In genomic region chr7:143934526-143935340, GRCh38 we compare ENCODE assay signal across 23 cellular contexts. TPM values are rescaled to one million over a fixed set of nuclear protein-coding genes. Genes with fewer than 3 reads are reported as not detected.
DNase-seq lines count a peak whose midpoint lies in the region; ATAC-seq and TF ChIP-seq lines count a peak whose summit lies in the region.
"Had no signal": no experiment of that assay in that cellular context is flagged by ENCODE, and none has a peak within 500 bp of the region (broad histone marks: within the 10 kb centered on the region; RNA-seq: fewer than 3 reads in every experiment).

OR2F2 (plus strand) TSS chr7:143935233; CDS start chr7:143935233, 0 bp downstream.

- H3K79me2 ChIP-seq in fibroblast of lung (ENCODE audit: control insufficient read depth, insufficient read depth, low read length): no peaks in the 10 kb centered on the region

- peaks cover 14% of the 10 kb centered on the region for H3K4me1 Mint-ChIP-seq in Caco-2 (ENCODE audit: low read depth, unreplicated experiment)

- H2AFZ ChIP-seq in fibroblast of lung (ENCODE audit: low read length): no peak within 1 kb of the TSS

- TF ChIP-seq CTCF in Caco-2 (IDR thresholded peaks at IDR 0.05; ENCODE audit: insufficient read depth in 1 of 2, low read depth in 1 of 2, low read length in 1 of 2, severe bottlenecking in 1 of 2, unreplicated experiment in 1 of 2) (no peak), fibroblast of lung (conservative IDR thresholded peaks at IDR 0.05 in 1 of 2, IDR thresholded peaks at IDR 0.05 in 1 of 2; ENCODE audit: low read depth in 1 of 2, low read length in 2 of 2) (no peak), retinal pigment epithelial cell (conservative IDR thresholded peaks at IDR 0.05; ENCODE audit: low read depth, low read length) (no peak)

- no peaks in the 10 kb centered on the region for H3K9me3 ChIP-seq in Caco-2
- no peaks in the 10 kb centered on the region for H3K9me3 ChIP-seq in fibroblast of lung (ENCODE audit: control insufficient read depth, insufficient read depth, low read depth, low read length)
- H3K9me3 ChIP-seq: ovary, suprapubic skin had no signal

- intact Hi-C loops in Caco-2 (cut with micrococcal nuclease; ENCODE audit: unreplicated experiment): no loop called here

- DNase-seq in Caco-2 (peak in 1 of 2 experiments; percentile 8), fibroblast of lung (ENCODE audit: low read depth in 2 of 2) (peak; percentile 64 to 67), retinal pigment epithelial cell (ENCODE audit: low read depth) (peak; percentile 37), DMS153 (lab: John Stamatoyannopoulos, UW) (no peak)
- DNase-seq: activated CD4-positive, alpha-beta memory T cell treated with anti-CD3 and anti-CD28 coated beads for 36 hours; activated T-cell treated with anti-CD3 and anti-CD28 coated beads, Interleukin-2, amount 50 U/mL, for 1 hour; CD4-positive, alpha-beta T cell; DMS79 treated with DMSO at 0.1 percent for 48 hours; endodermal cell; NCI-H146; NCI-H446; ovary; small intestine had no signal

- peaks cover 15% of the 10 kb centered on the region for H3K4me1 ChIP-seq in Caco-2
- H3K4me1 ChIP-seq in fibroblast of lung (ENCODE audit: control insufficient read depth, extremely low read depth, insufficient read depth, low read length): peaks cover 6% of the 10 kb centered on the region
- H3K4me1 ChIP-seq: suprapubic skin had no signal

- H3K4me3 ChIP-seq in Caco-2 (ENCODE audit: low read depth, low read length) (no peak within 1 kb of the TSS), fibroblast of lung (replicated peaks in 1 of 4; ENCODE audit: control extremely low read depth in 1 of 4, insufficient read depth in 1 of 4, low read depth in 3 of 4, low read length in 4 of 4) (no peak within 1 kb of the TSS), retinal pigment epithelial cell (ENCODE audit: low read length) (no peak within 1 kb of the TSS)
- H3K4me3 ChIP-seq: ovary, suprapubic skin had no signal

- H3K4me3 Mint-ChIP-seq in Caco-2 (ENCODE audit: unreplicated experiment): no peak within 1 kb of the TSS
- H3K4me3 Mint-ChIP-seq: activated CD4-positive, alpha-beta memory T cell treated with anti-CD3 and anti-CD28 coated beads for 36 hours; CD4-positive, alpha-beta T cell; endodermal cell had no signal

- POLR2A ChIA-PET in Caco-2 (lab: Charles Lee): interaction anchor here (1.2 kb wide), 1 partner anchor 33 kb away, joined by 4 read pairs; the partner anchor contains the start of gene TCAF1

- peak within 1 kb of the TSS; percentile 30 for H3K27ac Mint-ChIP-seq in Caco-2 (ENCODE audit: unreplicated experiment)
- H3K27ac Mint-ChIP-seq: activated CD4-positive, alpha-beta memory T cell treated with anti-CD3 and anti-CD28 coated beads for 36 hours; activated naive CD4-positive, alpha-beta T cell treated with anti-CD3 and anti-CD28 coated beads, Interleukin-2, amount 50 U/mL, for 72 hours; CD4-positive, alpha-beta T cell; endodermal cell had no signal

- H3K27me3 ChIP-seq in Caco-2 (replicated peaks; ENCODE audit: control insufficient read depth, insufficient read depth, low read length) (no peaks in the 10 kb centered on the region), fibroblast of lung (ENCODE audit: control insufficient read depth, insufficient read depth, low read length) (no peaks in the 10 kb centered on the region)
- H3K27me3 ChIP-seq: ovary, suprapubic skin had no signal

- TSS peak; percentile 50 for BruUV-seq in Caco-2 (replicated peaks; lab: Mats Ljungman, UMichigan)

- H3K36me3 ChIP-seq in Caco-2 (ENCODE audit: control insufficient read depth, insufficient read depth, low read length): no peaks in the 10 kb centered on the region
- no peaks in the 10 kb centered on the region for H3K36me3 ChIP-seq in fibroblast of lung (ENCODE audit: control insufficient read depth, insufficient read depth, low read length)
- H3K36me3 ChIP-seq: ovary, suprapubic skin had no signal

- no peaks in the 10 kb centered on the region for H4K20me1 ChIP-seq in fibroblast of lung (ENCODE audit: control insufficient read depth, extremely low read depth, insufficient read depth, low read length)

- peak within 1 kb of the TSS; percentile 65 for H3K27ac ChIP-seq in fibroblast of lung (ENCODE audit: insufficient read depth, low read length)
- H3K27ac ChIP-seq: ovary, suprapubic skin, VCaP had no signal

- no peak within 1 kb of the TSS for H3K9ac ChIP-seq in fibroblast of lung (ENCODE audit: insufficient read depth, low read length)

- no peaks in the 10 kb centered on the region for H3K27me3 Mint-ChIP-seq in Caco-2 (ENCODE audit: insufficient read depth, unreplicated experiment)
- H3K27me3 Mint-ChIP-seq: CD4-positive, alpha-beta T cell had no signal

- H3K4me2 ChIP-seq in fibroblast of lung (ENCODE audit: extremely low read depth, insufficient read depth, low read length): peak within 1 kb of the TSS; percentile 4

- H3K9me3 Mint-ChIP-seq in Caco-2 (ENCODE audit: unreplicated experiment): peaks cover 11% of the 10 kb centered on the region
- H3K9me3 Mint-ChIP-seq: CD4-positive, alpha-beta T cell; endodermal cell had no signal

- H3K36me3 Mint-ChIP-seq in Caco-2 (ENCODE audit: insufficient read depth, unreplicated experiment): no peaks in the 10 kb centered on the region

- CTCF ChIA-PET in Caco-2 (lab: Charles Lee): interaction anchor here (0.6 to 1.4 kb wide), 2 partner anchors 33 to 39 kb away, joined by 3 read pairs; partner anchors contain the start of gene TCAF1

- ATAC-seq in SK-N-SH treated with all-trans-retinoic acid at 6 μM for 48 hours: peak; percentile 72
- ATAC-seq in HG03460 (IDR thresholded peaks at IDR 0.05; ENCODE audit: unreplicated experiment): no peak
- no peak for ATAC-seq in GM19023 (IDR thresholded peaks at IDR 0.05; ENCODE audit: unreplicated experiment)
- ATAC-seq in HG03439 (IDR thresholded peaks at IDR 0.05; ENCODE audit: unreplicated experiment): no peak
- ATAC-seq: activated naive CD4-positive, alpha-beta T cell treated with anti-CD3 and anti-CD28 coated beads, Interleukin-2, amount 50 U/mL, for 72 hours had no signal

TF ChIP-seq in SK-N-SH treated with all-trans-retinoic acid at 6 μM for 48 hours, 23 proteins besides CTCF, POLR2A, EP300 and RAD21:
- TF ChIP-seq RARB (CRISPR knock-in tag; IDR thresholded peaks at IDR 0.05) (peak; percentile 15; the same call in 1 of the 2 replicates), ZC3H10 (CRISPR knock-in tag; IDR thresholded peaks at IDR 0.05) (no peak)
TF ChIP-seq in SK-N-SH treated with all-trans-retinoic acid at 6 μM for 48 hours: peak in this region for 1.

RNA-seq across cellular contexts. Expression of gene OR2F2, which starts in this region (rescaled TPM):
- not detected in 2 replicates for total RNA-seq in Caco-2 (2022)
- total RNA-seq in fibroblast of lung: not detected in 2 replicates
- polyA plus RNA-seq in fibroblast of lung: not detected in 2 replicates
- not detected in 2 replicates for polyA plus RNA-seq in fibroblast of lung (2012)
- not detected in 2 replicates for polyA minus RNA-seq in fibroblast of lung (ENCODE audit: low replicate concordance)
- total RNA-seq: activated CD4-positive, alpha-beta memory T cell treated with anti-CD3 and anti-CD28 coated beads for 36 hours; activated naive CD4-positive, alpha-beta T cell treated with anti-CD3 and anti-CD28 coated beads, Interleukin-2, amount 50 U/mL, for 72 hours; CD4-positive, alpha-beta T cell; endodermal cell; frontal cortex; liver; ovary; suprapubic skin; T-helper 1 cell treated with Interleukin-12 subunit alpha and Interleukin-12 subunit beta and Interleukin-4 antibody, amounts not matched to agents 30 ng/mL and 1 ng/mL, for 36 hours had no signal
- polyA plus RNA-seq: liver, ovary, small intestine had no signal

Comparison
In these comparisons a context has a peak if more than half of its experiments do, and no peak if none do; other contexts are left out.
1. Peak in DNase-seq, H3K27ac ChIP-seq and H3K4me2 ChIP-seq in fibroblast of lung; RNA of the gene not detected or under 1 TPM.